In genomic region chr3:192566706-192567290, GRCh38 we compare ENCODE assay signal across 8 cellular contexts.
DNase-seq lines count a peak whose midpoint lies in the region; ATAC-seq, FAIRE-seq and TF ChIP-seq lines count a peak whose summit lies in the region.

No MANE protein-coding gene starts in this region.

- H3K9me3 ChIP-seq in colonic mucosa: no peaks in the 10 kb centered on the region
- no peaks in the 10 kb centered on the region for H3K9me3 ChIP-seq in liver (ENCODE audit: control insufficient read depth in 4 of 4, low read length in 3 of 4)

- ATAC-seq in HG03439 (IDR thresholded peaks at IDR 0.05; ENCODE audit: unreplicated experiment): peak; percentile 94

- H3K9ac ChIP-seq in colonic mucosa (ENCODE audit: low read depth in 2 of 2, low read length in 2 of 2): no peak overlapping the region
- H3K9ac ChIP-seq in liver (ENCODE audit: low read depth in 1 of 2, low read length in 2 of 2): no peak overlapping the region

- peak; percentile 98 to 99 for TF ChIP-seq RAD21 in liver (IDR thresholded peaks at IDR 0.05)

- H3K4me1 ChIP-seq in colonic mucosa (no peaks in the 10 kb centered on the region), liver (ENCODE audit: control insufficient read depth in 4 of 4, insufficient read depth in 4 of 4, low read length in 3 of 4) (peaks cover 0 to 10% (median 1%) of the 10 kb centered on the region in 4 donors)

- intact Hi-C loops in colonic mucosa (cut with DNase I): loop anchor here (2.0 to 5.0 kb wide), 2 partner anchors 236 to 1006 kb away; no protein-coding TSS in a partner anchor

- no peak overlapping the region for H3K27ac ChIP-seq in colonic mucosa
- H3K27ac ChIP-seq in liver (ENCODE audit: low read depth in 1 of 2, low read length in 2 of 2): no peak overlapping the region

- 10% methylated on average over 6 of the region's 6 CpGs for WGBS in liver

- DNase-seq in CD1c-positive myeloid dendritic cell (ENCODE audit: extremely low spot score) (peak; percentile 44), GM19239 (ENCODE audit: insufficient read length, low spot score) (peak; percentile 13), NCI-H446 treated with DMSO at 0.1 percent for 48 hours (lab: John Stamatoyannopoulos, UW) (peak; percentile 41), colonic mucosa (peak; percentile 61)
- peak; percentile 20 for DNase-seq in activated CD4-positive, alpha-beta T cell treated with anti-CD3 and anti-CD28 coated beads for 1 hour
- peak; percentile 31 for DNase-seq in stimulated activated CD8-positive, alpha-beta memory T cell treated with anti-CD3 and anti-CD28 coated beads, Interleukin-15, amount 100 ng/mL, for 24 hours (ENCODE audit: low read depth)

- FAIRE-seq in GM19239 (lab: Jason Lieb, UNC): peak; percentile 80

- H3K36me3 ChIP-seq in colonic mucosa (no peaks in the 10 kb centered on the region), liver (ENCODE audit: control insufficient read depth in 4 of 4, insufficient read depth in 3 of 4, low read depth in 1 of 4, low read length in 3 of 4) (no peaks in the 10 kb centered on the region)

- TF ChIP-seq CTCF in colonic mucosa (IDR thresholded peaks at IDR 0.05): peak; percentile 44
- TF ChIP-seq CTCF in liver (IDR thresholded peaks at IDR 0.05; ENCODE audit: low read depth, low read length, missing input control): peak; percentile 78

- H3K4me3 ChIP-seq in colonic mucosa (no peak overlapping the region), liver (ENCODE audit: low read depth in 1 of 3, low read length in 3 of 3) (no peak overlapping the region)

- no peaks in the 10 kb centered on the region for H3K27me3 ChIP-seq in colonic mucosa
- H3K27me3 ChIP-seq in liver (ENCODE audit: control insufficient read depth in 4 of 4, insufficient read depth in 4 of 4, low read length in 3 of 4): no peaks in the 10 kb centered on the region

TF ChIP-seq in liver, 16 proteins besides CTCF, POLR2A, EP300 and RAD21:
- TF ChIP-seq NR2F2 (IDR thresholded peaks at IDR 0.05): no peak
- TF ChIP-seq GABPA (IDR thresholded peaks at IDR 0.05 in 1 of 2, conservative IDR thresholded peaks at IDR 0.05 in 1 of 2): no peak
- TF ChIP-seq, protein P1, sequence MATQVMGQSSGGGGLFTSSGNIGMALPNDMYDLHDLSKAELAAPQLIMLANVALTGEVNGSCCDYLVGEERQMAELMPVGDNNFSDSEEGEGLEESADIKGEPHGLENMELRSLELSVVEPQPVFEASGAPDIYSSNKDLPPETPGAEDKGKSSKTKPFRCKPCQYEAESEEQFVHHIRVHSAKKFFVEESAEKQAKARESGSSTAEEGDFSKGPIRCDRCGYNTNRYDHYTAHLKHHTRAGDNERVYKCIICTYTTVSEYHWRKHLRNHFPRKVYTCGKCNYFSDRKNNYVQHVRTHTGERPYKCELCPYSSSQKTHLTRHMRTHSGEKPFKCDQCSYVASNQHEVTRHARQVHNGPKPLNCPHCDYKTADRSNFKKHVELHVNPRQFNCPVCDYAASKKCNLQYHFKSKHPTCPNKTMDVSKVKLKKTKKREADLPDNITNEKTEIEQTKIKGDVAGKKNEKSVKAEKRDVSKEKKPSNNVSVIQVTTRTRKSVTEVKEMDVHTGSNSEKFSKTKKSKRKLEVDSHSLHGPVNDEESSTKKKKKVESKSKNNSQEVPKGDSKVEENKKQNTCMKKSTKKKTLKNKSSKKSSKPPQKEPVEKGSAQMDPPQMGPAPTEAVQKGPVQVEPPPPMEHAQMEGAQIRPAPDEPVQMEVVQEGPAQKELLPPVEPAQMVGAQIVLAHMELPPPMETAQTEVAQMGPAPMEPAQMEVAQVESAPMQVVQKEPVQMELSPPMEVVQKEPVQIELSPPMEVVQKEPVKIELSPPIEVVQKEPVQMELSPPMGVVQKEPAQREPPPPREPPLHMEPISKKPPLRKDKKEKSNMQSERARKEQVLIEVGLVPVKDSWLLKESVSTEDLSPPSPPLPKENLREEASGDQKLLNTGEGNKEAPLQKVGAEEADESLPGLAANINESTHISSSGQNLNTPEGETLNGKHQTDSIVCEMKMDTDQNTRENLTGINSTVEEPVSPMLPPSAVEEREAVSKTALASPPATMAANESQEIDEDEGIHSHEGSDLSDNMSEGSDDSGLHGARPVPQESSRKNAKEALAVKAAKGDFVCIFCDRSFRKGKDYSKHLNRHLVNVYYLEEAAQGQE (IDR thresholded peaks at IDR 0.05): no peak
- no peak for TF ChIP-seq FOXA1 (IDR thresholded peaks at IDR 0.05)
- TF ChIP-seq MAX (IDR thresholded peaks at IDR 0.05): no peak
- no peak for TF ChIP-seq YY1 (IDR thresholded peaks at IDR 0.05)
- no peak for TF ChIP-seq JUND (IDR thresholded peaks at IDR 0.05)
- no peak for TF ChIP-seq RXRA (IDR thresholded peaks at IDR 0.05)
- no peak for TF ChIP-seq EGR1 (IDR thresholded peaks at IDR 0.05; ENCODE audit: low read depth in 2 of 2)
- TF ChIP-seq HNF4A (conservative IDR thresholded peaks at IDR 0.05): no peak
- TF ChIP-seq TAF1 (conservative IDR thresholded peaks at IDR 0.05): no peak
- TF ChIP-seq, protein P2, sequence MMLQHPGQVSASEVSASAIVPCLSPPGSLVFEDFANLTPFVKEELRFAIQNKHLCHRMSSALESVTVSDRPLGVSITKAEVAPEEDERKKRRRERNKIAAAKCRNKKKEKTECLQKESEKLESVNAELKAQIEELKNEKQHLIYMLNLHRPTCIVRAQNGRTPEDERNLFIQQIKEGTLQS (IDR thresholded peaks at IDR 0.05): no peak
- TF ChIP-seq HNF4G (IDR thresholded peaks at IDR 0.05): no peak
- TF ChIP-seq, protein P3, sequence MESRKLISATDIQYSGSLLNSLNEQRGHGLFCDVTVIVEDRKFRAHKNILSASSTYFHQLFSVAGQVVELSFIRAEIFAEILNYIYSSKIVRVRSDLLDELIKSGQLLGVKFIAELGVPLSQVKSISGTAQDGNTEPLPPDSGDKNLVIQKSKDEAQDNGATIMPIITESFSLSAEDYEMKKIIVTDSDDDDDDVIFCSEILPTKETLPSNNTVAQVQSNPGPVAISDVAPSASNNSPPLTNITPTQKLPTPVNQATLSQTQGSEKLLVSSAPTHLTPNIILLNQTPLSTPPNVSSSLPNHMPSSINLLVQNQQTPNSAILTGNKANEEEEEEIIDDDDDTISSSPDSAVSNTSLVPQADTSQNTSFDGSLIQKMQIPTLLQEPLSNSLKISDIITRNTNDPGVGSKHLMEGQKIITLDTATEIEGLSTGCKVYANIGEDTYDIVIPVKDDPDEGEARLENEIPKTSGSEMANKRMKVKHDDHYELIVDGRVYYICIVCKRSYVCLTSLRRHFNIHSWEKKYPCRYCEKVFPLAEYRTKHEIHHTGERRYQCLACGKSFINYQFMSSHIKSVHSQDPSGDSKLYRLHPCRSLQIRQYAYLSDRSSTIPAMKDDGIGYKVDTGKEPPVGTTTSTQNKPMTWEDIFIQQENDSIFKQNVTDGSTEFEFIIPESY (IDR thresholded peaks at IDR 0.05): no peak
- no peak for TF ChIP-seq SP1 (IDR thresholded peaks at IDR 0.05)
- TF ChIP-seq FOXA2 (IDR thresholded peaks at IDR 0.05): no peak
